ENCODE assay signal across 15 cellular contexts in the genomic region with DNA sequence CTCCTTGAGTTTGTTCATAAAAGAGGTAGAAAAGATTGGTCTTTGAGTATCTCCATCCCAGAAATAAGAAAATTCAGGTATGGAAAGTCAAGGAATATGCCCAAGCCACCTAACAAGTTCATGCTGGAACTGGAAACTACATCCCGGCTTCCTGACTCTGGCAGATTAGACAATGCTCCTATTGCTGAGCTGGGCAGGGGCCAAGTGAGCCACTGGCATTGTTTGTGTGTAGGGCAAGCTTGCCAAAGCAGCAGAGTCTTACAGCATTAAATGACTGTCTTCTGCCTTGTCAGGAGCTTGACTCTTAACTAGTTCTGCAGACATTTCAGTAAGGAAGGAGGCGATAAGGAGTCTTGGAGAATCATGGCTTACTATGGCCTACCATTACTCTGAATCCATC. TPM values are rescaled to one million over a fixed set of nuclear protein-coding genes. Genes with fewer than 3 reads are reported as not detected.
DNase-seq lines count a peak whose midpoint lies in the region; TF ChIP-seq lines count a peak whose summit lies in the region.
"Had no signal": no experiment of that assay in that cellular context is flagged by ENCODE, and none has a peak within 500 bp of the region (broad histone marks: within the 10 kb centered on the region; RNA-seq: fewer than 3 reads in every experiment).

No MANE protein-coding gene starts in this region.

- no TSS peak for BruUV-seq in Caco-2 (replicated peaks; lab: Mats Ljungman, UMichigan)

- H3K4me1 ChIP-seq in Caco-2, result peaks cover 23% of the 10 kb centered on the region

- peaks cover 6% of the 10 kb centered on the region for H3K4me1 Mint-ChIP-seq in Caco-2 (ENCODE audit: low read depth, unreplicated experiment)

- no peaks in the 10 kb centered on the region for H3K9me3 ChIP-seq in MG63
- no peaks in the 10 kb centered on the region for H3K9me3 ChIP-seq in Caco-2
- H3K9me3 ChIP-seq: spleen had no signal

- peaks cover 6% of the 10 kb centered on the region for H3K36me3 Mint-ChIP-seq in Caco-2 (ENCODE audit: insufficient read depth, unreplicated experiment)
- H3K36me3 Mint-ChIP-seq: CD14-positive monocyte, naive B cell had no signal

- TF ChIP-seq CTCF in GM10248 (IDR thresholded peaks at IDR 0.05; ENCODE audit: control extremely low read depth, extremely low read depth, low read depth, missing control alignments), result no peak
- TF ChIP-seq CTCF in Caco-2 (IDR thresholded peaks at IDR 0.05; ENCODE audit: insufficient read depth in 1 of 2, low read depth in 1 of 2, low read length in 1 of 2, severe bottlenecking in 1 of 2, unreplicated experiment in 1 of 2), result no peak

- no peaks in the 10 kb centered on the region for H3K27me3 ChIP-seq in MG63
- no peaks in the 10 kb centered on the region for H3K27me3 ChIP-seq in Caco-2 (replicated peaks; ENCODE audit: control insufficient read depth, insufficient read depth, low read length)

- no peak overlapping the region for H3K4me3 ChIP-seq in MG63
- H3K4me3 ChIP-seq in Caco-2 (ENCODE audit: low read depth, low read length), result no peak overlapping the region
- H3K4me3 ChIP-seq: spleen had no signal

- H3K27me3 Mint-ChIP-seq in Caco-2 (ENCODE audit: insufficient read depth, unreplicated experiment), result no peaks in the 10 kb centered on the region

- no peaks in the 10 kb centered on the region for H3K9me3 Mint-ChIP-seq in Caco-2 (ENCODE audit: unreplicated experiment)
- H3K9me3 Mint-ChIP-seq: endodermal cell had no signal

- H3K4me3 Mint-ChIP-seq in Caco-2 (ENCODE audit: unreplicated experiment), result no peak overlapping the region
- H3K4me3 Mint-ChIP-seq: CD14-positive monocyte, endodermal cell, naive B cell had no signal

- CTCF ChIA-PET in GM10248 (lab: Yijun Ruan, JAX), result interaction anchor here (1.1 to 1.5 kb wide), 3 partner anchors 13 to 53 kb away, joined by 3 to 4 read pairs (median 3); no protein-coding TSS in a partner anchor
- CTCF ChIA-PET in Caco-2 (lab: Charles Lee), result no interaction called here

- no peak overlapping the region for H3K27ac Mint-ChIP-seq in Caco-2 (ENCODE audit: unreplicated experiment)
- H3K27ac Mint-ChIP-seq: endodermal cell had no signal

- no peaks in the 10 kb centered on the region for H3K36me3 ChIP-seq in MG63
- no peaks in the 10 kb centered on the region for H3K36me3 ChIP-seq in Caco-2 (ENCODE audit: control insufficient read depth, insufficient read depth, low read length)
- H3K36me3 ChIP-seq: spleen had no signal

- intact Hi-C loops in Caco-2 (cut with micrococcal nuclease; ENCODE audit: unreplicated experiment), result no loop called here

- POLR2A ChIA-PET in GM10248 (lab: Yijun Ruan, JAX), result no interaction called here
- POLR2A ChIA-PET in Caco-2 (lab: Charles Lee), result no interaction called here

- DNase-seq in C1 segment of cervical spinal cord (lab: John Stamatoyannopoulos, UW), result peak in 12 of 14 donors; percentile 25 to 73 (median 49)
- DNase-seq in MG63, result peak; percentile 86
- peak; percentile 77 for DNase-seq in cerebellum (ENCODE audit: low spot score)
- DNase-seq in midbrain (lab: John Stamatoyannopoulos, UW), result peak; percentile 79
- no peak for DNase-seq in NCI-H1417 (lab: John Stamatoyannopoulos, UW)
- no peak for DNase-seq in GM10248 (ENCODE audit: extremely low spot score)
- DNase-seq in NCI-H2171 (lab: John Stamatoyannopoulos, UW), result no peak
- DNase-seq in Caco-2, result no peak
- DNase-seq: endodermal cell, GOT3, naive B cell, NCI-H1694 treated with DMSO at 0.1 percent for 48 hours, spleen, T-helper 1 cell had no signal

RNA-seq across cellular contexts. Expression of a gene that starts 30.0 kb away (rescaled TPM):
- not detected in 2 replicates for total RNA-seq in MG63 (2014; rRNA removed; shearing (Covaris generic); ENCODE audit: low replicate concordance)
- total RNA-seq in cerebellum (0.45 TPM), Caco-2 (2022) (10.4 and 11.4 TPM in 2 replicates)

Comparison
In these comparisons a context has a peak if more than half of its experiments do, and no peak if none do; other contexts are left out.
1. DNase-seq: peak in C1 segment of cervical spinal cord (12 of 14), MG63 (single experiment), cerebellum (single experiment) and midbrain (single experiment); none in NCI-H1417 (0 of 3), GM10248 (single experiment), NCI-H2171 (single experiment) and Caco-2 (0 of 2).